19 cellular contexts compared by ENCODE assay signal in the genomic region with DNA sequence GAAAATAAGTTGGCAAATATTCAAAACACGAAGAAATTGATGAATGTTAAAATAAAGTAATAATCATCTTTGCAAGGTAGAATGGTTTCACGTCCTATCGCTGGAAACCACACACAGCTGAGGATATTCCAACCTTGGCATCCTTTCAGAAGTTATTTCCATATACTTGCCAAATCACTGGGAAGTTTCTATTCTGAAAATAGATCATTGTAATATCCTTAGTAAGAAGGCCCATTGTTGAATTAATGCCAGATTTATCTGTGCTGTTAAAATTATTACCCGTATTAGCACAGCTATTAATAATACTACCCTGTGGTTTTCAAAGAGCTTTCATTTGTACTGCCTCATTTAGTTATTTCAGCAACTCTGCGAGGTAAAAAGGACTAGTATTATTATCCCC.
"Had no signal": no experiment of that assay in that cellular context is flagged by ENCODE, and none has a peak within 500 bp of the region (broad histone marks: within the 10 kb centered on the region; RNA-seq: fewer than 3 reads in every experiment).

No MANE protein-coding gene starts in this region.

- H3K9me3 ChIP-seq: esophagus muscularis mucosa, gastroesophageal sphincter, sigmoid colon, suprapubic skin, thyroid gland had no signal

- H3K27me3 ChIP-seq: esophagus muscularis mucosa, gastroesophageal sphincter, hepatocyte, sigmoid colon, suprapubic skin, thyroid gland had no signal

- H3K4me3 ChIP-seq: esophagus muscularis mucosa, gastroesophageal sphincter, hepatocyte, sigmoid colon, suprapubic skin, thyroid gland had no signal

- ATAC-seq: effector memory CD8-positive, alpha-beta T cell; gastroesophageal sphincter; naive thymus-derived CD8-positive, alpha-beta T cell; stimulated activated effector memory CD8-positive, alpha-beta T cell treated with anti-CD3 and anti-CD28 coated beads, Interleukin-12 subunit alpha, Interleukin-12 subunit beta, amount 100 ng/mL, for 72 hours; stimulated activated naive CD8-positive, alpha-beta T cell treated with anti-CD3 and anti-CD28 coated beads, Interleukin-15, Interleukin-2, amounts not matched to agents 100 U/mL and 50 U/mL, for 24 hours had no signal

- DNase-seq: effector memory CD8-positive, alpha-beta T cell; glutamatergic neuron; kidney; left cardiac atrium; mesendoderm; naive thymus-derived CD8-positive, alpha-beta T cell; posterior cingulate gyrus; sigmoid colon; small intestine; stimulated activated CD4-positive, alpha-beta T cell treated with anti-CD3 and anti-CD28 coated beads, Interleukin-2, amount 100 ng/mL, for 48 hours; stimulated activated CD8-positive, alpha-beta memory T cell treated with anti-CD3 and anti-CD28 coated beads, Interleukin-4, amount 100 ng/mL, for 48 hours; stimulated activated naive CD8-positive, alpha-beta T cell treated with anti-CD3 and anti-CD28 coated beads, Interleukin-15, Interleukin-2, amounts not matched to agents 100 U/mL and 50 U/mL, for 24 hours; thyroid gland had no signal

- H3K36me3 ChIP-seq: esophagus muscularis mucosa, gastroesophageal sphincter, sigmoid colon, suprapubic skin, thyroid gland had no signal

- H3K27ac ChIP-seq: epithelial cell of prostate, esophagus muscularis mucosa, gastroesophageal sphincter, hepatocyte, sigmoid colon, suprapubic skin, thyroid gland had no signal

- H3K4me1 ChIP-seq: suprapubic skin, thyroid gland had no signal
